Comparison of ENCODE assay signal across 15 cellular contexts in the genomic region with DNA sequence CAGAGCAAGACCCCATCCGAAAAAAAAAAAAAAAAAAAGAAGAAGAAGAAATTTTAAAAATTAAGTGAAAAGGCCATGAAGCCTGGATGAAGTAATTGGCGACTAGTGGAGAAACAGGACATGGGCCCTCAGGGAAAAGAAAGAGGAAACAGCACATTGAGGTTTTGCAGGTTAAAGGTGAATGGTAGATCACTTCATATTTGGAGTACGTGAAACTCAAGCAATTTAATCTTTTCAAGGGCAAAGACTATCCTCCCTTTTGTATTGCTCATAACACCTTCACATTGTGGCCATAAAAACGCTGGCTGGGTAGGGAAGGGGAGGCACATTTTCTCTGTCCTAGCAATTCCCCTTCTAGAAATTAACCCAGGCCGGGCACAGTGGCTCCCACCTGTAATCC. TPM values are rescaled to one million over a fixed set of nuclear protein-coding genes. Genes with fewer than 3 reads are reported as not detected.
A peak's percentile ranks its signal among the peaks of the same experiment; 100 is the strongest.
DNase-seq lines count a peak whose midpoint lies in the region; ATAC-seq and TF ChIP-seq lines count a peak whose summit lies in the region.
"Had no signal": no experiment of that assay in that cellular context is flagged by ENCODE, and none has a peak within 500 bp of the region (broad histone marks: within the 10 kb centered on the region; RNA-seq: fewer than 3 reads in every experiment).

No MANE protein-coding gene starts in this region.

- no peaks in the 10 kb centered on the region for H3K36me3 ChIP-seq in right lobe of liver
- no peaks in the 10 kb centered on the region for H3K36me3 ChIP-seq in transverse colon
- H3K36me3 ChIP-seq: HAP-1 had no signal

- TF ChIP-seq POLR2A in right lobe of liver (IDR thresholded peaks at IDR 0.05) (no peak), transverse colon (IDR thresholded peaks at IDR 0.05) (no peak)

- CTCF ChIA-PET in RWPE1 (lab: Yijun Ruan, JAX), result no interaction called here

- 67% methylated on average over 5 of the region's 5 CpGs for WGBS in right lobe of liver (ENCODE audit: insufficient coverage, low coverage, low lambda C conversion rate, missing lambda C conversion rate)
- 59 to 67% methylated on average over 4 to 5 of the region's 5 CpGs for WGBS in transverse colon (ENCODE audit: low coverage in 1 of 2), 2 donors

- H3K27ac ChIP-seq in RWPE1 (peak overlapping the region; percentile 54; the same call in 1 of the 2 replicates), right lobe of liver (peak overlapping the region; percentile 71 to 96 (median 90)), transverse colon (peak overlapping the region in 3 of 4 donors; percentile 36 to 53 (median 37))

- in situ Hi-C loops in transverse colon (cut with MboI; ENCODE audit: low pct_ligation_motif_present in 1 of 4, low pct_unique_long_range_greater_than_20kb in 1 of 4, low sequenced_read_pairs in 3 of 4), result loop anchor here in 3 of 4 donors (5.0 to 25.0 kb wide), 4 partner anchors 109 to 571 kb away; no protein-coding TSS in a partner anchor

- peaks cover 0 to 25% (median 12%) of the 10 kb centered on the region in 4 donors for H3K4me1 ChIP-seq in right lobe of liver
- peaks cover 0 to 26% (median 11%) of the 10 kb centered on the region in 4 donors for H3K4me1 ChIP-seq in transverse colon
- H3K4me1 ChIP-seq: HAP-1 had no signal

- no peak for TF ChIP-seq CTCF in RWPE1 (conservative IDR thresholded peaks at IDR 0.05; ENCODE audit: low read depth)
- no peak for TF ChIP-seq CTCF in right lobe of liver (IDR thresholded peaks at IDR 0.05)
- TF ChIP-seq CTCF in transverse colon (IDR thresholded peaks at IDR 0.05), result no peak

- POLR2A ChIA-PET in RWPE1 (lab: Yijun Ruan, JAX; ENCODE audit: low non-redundant PET), result interaction anchor here (0.7 kb wide), 1 partner anchor 61 kb away, joined by 3 read pairs; no protein-coding TSS in a partner anchor

- TF ChIP-seq EP300 in transverse colon (IDR thresholded peaks at IDR 0.05; ENCODE audit: low read depth), result no peak

- no peak for ATAC-seq in right lobe of liver
- ATAC-seq: CD8-positive, alpha-beta T cell had no signal

- no peak overlapping the region for H3K4me3 ChIP-seq in right lobe of liver
- H3K4me3 ChIP-seq in transverse colon, result no peak overlapping the region
- H3K4me3 ChIP-seq: HAP-1 had no signal

- H3K27me3 ChIP-seq in right lobe of liver (no peaks in the 10 kb centered on the region), transverse colon (no peaks in the 10 kb centered on the region)

- H3K9me3 ChIP-seq in right lobe of liver (no peaks in the 10 kb centered on the region), transverse colon (no peaks in the 10 kb centered on the region)
- H3K9me3 ChIP-seq: HAP-1 had no signal

- DNase-seq in M059J (ENCODE audit: low read depth) (peak; percentile 25), RWPE1 (ENCODE audit: low spot score) (no peak), right lobe of liver (no peak), transverse colon (no peak), posterior cingulate gyrus (no peak), NCI-H1694 treated with DMSO at 0.1 percent for 48 hours (lab: John Stamatoyannopoulos, UW) (no peak), epidermal melanocyte (ENCODE audit: insufficient read length, low spot score) (no peak)
- DNase-seq: CD8-positive, alpha-beta T cell; COR-L47; DMS153; DMS79 treated with DMSO at 0.1 percent for 48 hours; EL; GOT3; IMR-90 had no signal

- intact Hi-C loops in right lobe of liver (cut with DNase I) (loop anchor here in 1 of 2 donors (5.0 kb wide), 1 partner anchor 109 kb away; no protein-coding TSS in a partner anchor), transverse colon (cut with DNase I; ENCODE audit: low total_unique reads) (loop anchor here (10.0 kb wide), 1 partner anchor 181 kb away; no protein-coding TSS in a partner anchor), posterior cingulate gyrus (cut with DNase I) (loop anchor here (2.0 to 10.0 kb wide), 3 partner anchors 54 to 181 kb away; a partner anchor contains a TSS)

RNA-seq across cellular contexts. Expression of a gene that starts 53.1 kb away (rescaled TPM):
- 68.6 and 95.0 TPM in 2 replicates for total RNA-seq in M059J (2014; rRNA removed; shearing (Covaris generic))
- total RNA-seq in right lobe of liver (100 to 1,000 TPM in 1 of 6 experiments, 10 to 100 TPM in 5; 43.7 to 148 (median 59.1) TPM), transverse colon (100 to 1,000 TPM in 2 of 4 donors, 10 to 100 TPM in 2; 32.8 to 193 (median 101) TPM)

Comparison
In these comparisons a context has a peak if more than half of its experiments do, and no peak if none do; other contexts are left out.
1. H3K27ac ChIP-seq: peak in every context shown above with its lines; median percentile 90 in right lobe of liver; 54 in RWPE1; 37 in transverse colon.